Comparison of ENCODE assay signal across 11 cellular contexts in genomic region chr10:79047875-79048638, GRCh38. TPM values are rescaled to one million over a fixed set of nuclear protein-coding genes. Genes with fewer than 3 reads are reported as not detected.
DNase-seq lines count a peak whose midpoint lies in the region; ATAC-seq, FAIRE-seq and TF ChIP-seq lines count a peak whose summit lies in the region.
"Had no signal": no experiment of that assay in that cellular context is flagged by ENCODE, and none has a peak within 500 bp of the region (broad histone marks: within the 10 kb centered on the region; RNA-seq: fewer than 3 reads in every experiment).

No MANE protein-coding gene starts in this region.

- no peaks in the 10 kb centered on the region for H3K36me3 Mint-ChIP-seq in activated CD8-positive, alpha-beta memory T cell treated with anti-CD3 and anti-CD28 coated beads, Interleukin-2, amount 10 ng/mL, durations not matched to agents 7 days and 5 days
- no peaks in the 10 kb centered on the region for H3K36me3 Mint-ChIP-seq in activated T-cell treated with anti-CD3 and anti-CD28 coated beads, Interleukin-2, amount 50 U/mL, for 24 hours (ENCODE audit: low read depth)

- H3K4me3 Mint-ChIP-seq in activated CD8-positive, alpha-beta memory T cell treated with anti-CD3 and anti-CD28 coated beads, Interleukin-2, amount 10 ng/mL, durations not matched to agents 7 days and 5 days: peak overlapping the region; percentile 52
- H3K4me3 Mint-ChIP-seq in activated T-cell treated with anti-CD3 and anti-CD28 coated beads, Interleukin-2, amount 50 U/mL, for 24 hours: peak overlapping the region; percentile 51

- TF ChIP-seq EP300 in transverse colon (IDR thresholded peaks at IDR 0.05; ENCODE audit: low read depth): no peak

- peaks cover 28% of the 10 kb centered on the region for H3K4me1 Mint-ChIP-seq in activated CD8-positive, alpha-beta memory T cell treated with anti-CD3 and anti-CD28 coated beads, Interleukin-2, amount 10 ng/mL, durations not matched to agents 7 days and 5 days
- peaks cover 46% of the 10 kb centered on the region for H3K4me1 Mint-ChIP-seq in activated T-cell treated with anti-CD3 and anti-CD28 coated beads, Interleukin-2, amount 50 U/mL, for 24 hours (ENCODE audit: low read depth)

- in situ Hi-C loops in transverse colon (cut with MboI; ENCODE audit: low pct_ligation_motif_present in 1 of 4, low pct_unique_long_range_greater_than_20kb in 1 of 4, low sequenced_read_pairs in 3 of 4): no loop called here

- ATAC-seq in activated CD8-positive, alpha-beta memory T cell treated with anti-CD3 and anti-CD28 coated beads, Interleukin-2, amount 10 ng/mL, durations not matched to agents 7 days and 5 days: peak; percentile 95
- ATAC-seq in right lobe of liver (peak; percentile 50 to 61 (median 57)), GM18861 (IDR thresholded peaks at IDR 0.05; ENCODE audit: unreplicated experiment) (no peak)

- no peaks in the 10 kb centered on the region for H3K4me1 ChIP-seq in right lobe of liver
- H3K4me1 ChIP-seq in transverse colon: peaks cover 12 to 48% (median 31%) of the 10 kb centered on the region in 4 donors

- TF ChIP-seq POLR2A in right lobe of liver (IDR thresholded peaks at IDR 0.05) (no peak), transverse colon (IDR thresholded peaks at IDR 0.05) (no peak), GM12891 (IDR thresholded peaks at IDR 0.05; ENCODE audit: low read depth, low read length) (no peak)

- H3K36me3 ChIP-seq in right lobe of liver (no peaks in the 10 kb centered on the region), transverse colon (no peaks in the 10 kb centered on the region)

- TF ChIP-seq CTCF in right lobe of liver (IDR thresholded peaks at IDR 0.05) (no peak), transverse colon (IDR thresholded peaks at IDR 0.05) (no peak)

- intact Hi-C loops in right lobe of liver (cut with DNase I) (no loop called here), transverse colon (cut with DNase I; ENCODE audit: low total_unique reads) (no loop called here)

- peak; percentile 83 for DNase-seq in activated CD8-positive, alpha-beta memory T cell treated with anti-CD3 and anti-CD28 coated beads, Interleukin-2, amount 10 ng/mL, durations not matched to agents 7 days and 5 days
- no peak for DNase-seq in activated CD8-positive, alpha-beta memory T cell treated with anti-CD3 and anti-CD28 coated beads, Interleukin-2, amount 50 U/mL, for 48 hours
- DNase-seq in activated T-cell treated with anti-CD3 and anti-CD28 coated beads, Interleukin-2, amount 50 U/mL, for 24 hours: peak; percentile 62
- DNase-seq in right lobe of liver: peak; percentile 46 to 53 (median 47)
- DNase-seq in transverse colon: no peak
- no peak for DNase-seq in GM12891 (ENCODE audit: insufficient read length, low spot score)
- no peak for DNase-seq in hypothalamus (lab: John Stamatoyannopoulos, UW)

- no peaks in the 10 kb centered on the region for H3K27me3 Mint-ChIP-seq in activated CD8-positive, alpha-beta memory T cell treated with anti-CD3 and anti-CD28 coated beads, Interleukin-2, amount 10 ng/mL, durations not matched to agents 7 days and 5 days
- H3K27me3 Mint-ChIP-seq in activated T-cell treated with anti-CD3 and anti-CD28 coated beads, Interleukin-2, amount 50 U/mL, for 24 hours: no peaks in the 10 kb centered on the region

- no peaks in the 10 kb centered on the region for H3K9me3 Mint-ChIP-seq in activated CD8-positive, alpha-beta memory T cell treated with anti-CD3 and anti-CD28 coated beads, Interleukin-2, amount 10 ng/mL, durations not matched to agents 7 days and 5 days (ENCODE audit: low read depth)
- H3K9me3 Mint-ChIP-seq in activated T-cell treated with anti-CD3 and anti-CD28 coated beads, Interleukin-2, amount 50 U/mL, for 24 hours: no peaks in the 10 kb centered on the region

- FAIRE-seq in GM12891 (lab: Jason Lieb, UNC): no peak
- FAIRE-seq: A204.1, astrocyte, keratinocyte had no signal

- H3K27ac Mint-ChIP-seq in activated CD8-positive, alpha-beta memory T cell treated with anti-CD3 and anti-CD28 coated beads, Interleukin-2, amount 10 ng/mL, durations not matched to agents 7 days and 5 days: peak overlapping the region; percentile 94
- H3K27ac Mint-ChIP-seq in activated T-cell treated with anti-CD3 and anti-CD28 coated beads, Interleukin-2, amount 50 U/mL, for 24 hours: peak overlapping the region; percentile 90

- H3K27ac ChIP-seq in right lobe of liver: peak overlapping the region in 1 of 3 donors; percentile 33
- H3K27ac ChIP-seq in transverse colon: peak overlapping the region; percentile 31 to 60 (median 46)

- H3K4me3 ChIP-seq in right lobe of liver (no peak overlapping the region), transverse colon (no peak overlapping the region)

- H3K9me3 ChIP-seq in right lobe of liver (no peaks in the 10 kb centered on the region), transverse colon (no peaks in the 10 kb centered on the region)

- no peaks in the 10 kb centered on the region for H3K27me3 ChIP-seq in right lobe of liver
- no peaks in the 10 kb centered on the region for H3K27me3 ChIP-seq in transverse colon

- CTCF ChIA-PET in activated CD8-positive, alpha-beta memory T cell treated with anti-CD3 and anti-CD28 coated beads, Interleukin-2, amount 10 ng/mL, durations not matched to agents 7 days and 5 days (lab: Charles Lee): interaction anchor here (1.3 to 2.3 kb wide), 4 partner anchors 20 to 146 kb away, joined by 3 to 10 read pairs (median 4); partner anchors contain the start of gene ZMIZ1

- whole genome bisulfite sequencing in right lobe of liver (ENCODE audit: insufficient coverage, low coverage, low lambda C conversion rate, missing lambda C conversion rate): 45% methylated on average over 7 of the region's 13 CpGs
- WGBS in transverse colon (ENCODE audit: low coverage in 1 of 2), 2 donors: 31% methylated on average over 12 of the region's 13 CpGs; no CpG with 5 or more reads in 1 of the 2 donors

TF ChIP-seq in GM12891, 5 proteins besides CTCF, POLR2A, EP300 and RAD21:
- TF ChIP-seq PAX5 (IDR thresholded peaks at IDR 0.05; ENCODE audit: insufficient read depth, low read length, severe bottlenecking) (no peak), TAF1 (IDR thresholded peaks at IDR 0.05; ENCODE audit: low read depth, low read length) (no peak), POLR2AphosphoS5 (IDR thresholded peaks at IDR 0.05; ENCODE audit: low read depth, low read length) (no peak), SPI1 (IDR thresholded peaks at IDR 0.05; ENCODE audit: low read depth, low read length) (no peak), POU2F2 (IDR thresholded peaks at IDR 0.05; ENCODE audit: low read depth, low read length) (no peak)

RNA-seq across cellular contexts. Expression of gene ZMIZ1, which starts 20.7 kb away (rescaled TPM):
- total RNA-seq in activated CD8-positive, alpha-beta memory T cell treated with anti-CD3 and anti-CD28 coated beads, Interleukin-2, amount 10 ng/mL, durations not matched to agents 7 days and 5 days: 10 to 100 TPM; 52.7 to 71.5 TPM
- 10 to 100 TPM in 5 of 6 experiments, 1 to 10 TPM in 1; 9.9 to 22.8 (median 12.3) TPM for total RNA-seq in right lobe of liver
- 100 to 1,000 TPM in 1 of 4 donors, 10 to 100 TPM in 3; 32.0 to 108 (median 63.0) TPM for total RNA-seq in transverse colon
- 21.2 TPM for polyA plus RNA-seq in GM12891 (2012; ENCODE audit: low read depth, missing spikeins)

Comparison
In these comparisons a context has a peak if more than half of its experiments do, and no peak if none do; other contexts are left out.
1. DNase-seq: peak in activated CD8-positive, alpha-beta memory T cell treated with anti-CD3 and anti-CD28 coated beads, Interleukin-2, amount 10 ng/mL, durations not matched to agents 7 days and 5 days (single experiment), activated T-cell treated with anti-CD3 and anti-CD28 coated beads, Interleukin-2, amount 50 U/mL, for 24 hours (single experiment) and right lobe of liver (3 of 3); none in activated CD8-positive, alpha-beta memory T cell treated with anti-CD3 and anti-CD28 coated beads, Interleukin-2, amount 50 U/mL, for 48 hours (single experiment), transverse colon (single experiment), GM12891 (single experiment) and hypothalamus (0 of 51).